ENCODE assay signal across 29 cellular contexts in the genomic region with DNA sequence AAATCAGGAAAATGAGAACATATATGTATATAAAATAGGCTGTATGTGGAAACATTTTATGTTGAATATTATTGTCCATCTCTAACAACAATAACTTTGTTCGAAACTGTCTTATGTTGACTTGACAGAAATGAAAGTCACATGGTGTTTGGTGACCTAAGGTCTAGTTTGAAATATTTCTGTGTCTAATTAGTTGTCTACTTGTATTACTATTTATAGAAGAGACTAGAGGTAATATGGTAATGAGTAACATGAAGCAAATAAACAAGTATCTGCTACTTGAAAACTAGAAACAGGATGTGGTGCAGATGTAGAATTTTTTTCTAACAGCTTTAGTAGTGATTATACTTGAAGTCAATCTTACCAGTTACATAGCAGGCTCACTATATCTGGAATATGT. TPM values are rescaled to one million over a fixed set of nuclear protein-coding genes. Genes with fewer than 3 reads are reported as not detected.
DNase-seq lines count a peak whose midpoint lies in the region; ATAC-seq and TF ChIP-seq lines count a peak whose summit lies in the region.
"Had no signal": no experiment of that assay in that cellular context is flagged by ENCODE, and none has a peak within 500 bp of the region (broad histone marks: within the 10 kb centered on the region; RNA-seq: fewer than 3 reads in every experiment).

No MANE protein-coding gene starts in this region.

- TF ChIP-seq CTCF in gastrocnemius medialis (IDR thresholded peaks at IDR 0.05 in 4 of 5, conservative IDR thresholded peaks at IDR 0.05 in 1 of 5): no peak

- H3K9me3 ChIP-seq in gastrocnemius medialis: no peaks in the 10 kb centered on the region
- H3K9me3 ChIP-seq: breast epithelium, colonic mucosa, Peyer's patch, SJCRH30, spleen had no signal

- H3K4me3 ChIP-seq in Jurkat, Clone E6-1 (ENCODE audit: low read length): no peak overlapping the region
- no peak overlapping the region for H3K4me3 ChIP-seq in gastrocnemius medialis
- H3K4me3 ChIP-seq: breast epithelium, colonic mucosa, Peyer's patch, SJCRH30, spleen had no signal

- H3K36me3 ChIP-seq in gastrocnemius medialis: no peaks in the 10 kb centered on the region
- H3K36me3 ChIP-seq: breast epithelium, colonic mucosa, Peyer's patch, spleen had no signal

- peak overlapping the region; percentile 9 to 39 (median 22) for H3K27ac ChIP-seq in gastrocnemius medialis
- H3K27ac ChIP-seq: 22Rv1, breast epithelium, colonic mucosa, Peyer's patch, SJCRH30, spleen had no signal

- in situ Hi-C loops in gastrocnemius medialis (cut with MboI; ENCODE audit: low sequenced_read_pairs in 4 of 4): no loop called here

- H3K27me3 ChIP-seq in gastrocnemius medialis: no peaks in the 10 kb centered on the region
- H3K27me3 ChIP-seq: breast epithelium, colonic mucosa, Peyer's patch, SJCRH30 had no signal

- peaks cover 63 to 66% of the 10 kb centered on the region in 2 donors for H3K4me1 ChIP-seq in gastrocnemius medialis

- ATAC-seq in GM19043 (IDR thresholded peaks at IDR 0.05; ENCODE audit: low read depth, unreplicated experiment): peak; percentile 29
- ATAC-seq in gastrocnemius medialis: no peak
- ATAC-seq in GM18858 (IDR thresholded peaks at IDR 0.05; ENCODE audit: unreplicated experiment): no peak
- ATAC-seq in esophagus mucosa: no peak
- ATAC-seq: effector memory CD8-positive, alpha-beta T cell; stimulated activated naive CD8-positive, alpha-beta T cell treated with anti-CD3 and anti-CD28 coated beads, Interleukin-15, Interleukin-2, amounts not matched to agents 100 U/mL and 50 U/mL, for 24 hours had no signal

- peak; percentile 10 for DNase-seq in DMS53 (lab: John Stamatoyannopoulos, UW)
- no peak for DNase-seq in DMS53 treated with DMSO at 0.1 percent for 48 hours (lab: John Stamatoyannopoulos, UW; ENCODE audit: unreplicated experiment)
- DNase-seq in Jurkat, Clone E6-1 (ENCODE audit: low read depth, low spot score): peak; percentile 41
- no peak for DNase-seq in gastrocnemius medialis
- DNase-seq in activated T-cell treated with anti-CD3 and anti-CD28 coated beads, Interleukin-2, amount 50 U/mL, for 48 hours: no peak
- DNase-seq: activated CD8-positive, alpha-beta memory T cell treated with anti-CD3 and anti-CD28 coated beads for 24 hours; activated naive CD4-positive, alpha-beta T cell; activated T-cell treated with anti-CD3 and anti-CD28 coated beads, Interleukin-2, amount 50 U/mL, for 24 hours; colonic mucosa; effector memory CD8-positive, alpha-beta T cell; Kasumi-1; mesendoderm; NCI-H1105; NCI-H2029 treated with DMSO at 0.1 percent for 48 hours; NCI-H446 treated with DMSO at 0.1 percent for 48 hours; Peyer's patch; retina; SJCRH30; spleen; stimulated activated CD4-positive, alpha-beta T cell treated with anti-CD3 and anti-CD28 coated beads, Interleukin-4, amount 100 ng/mL, for 4 hours; stimulated activated naive CD8-positive, alpha-beta T cell treated with anti-CD3 and anti-CD28 coated beads, Interleukin-15, Interleukin-2, amounts not matched to agents 100 U/mL and 50 U/mL, for 24 hours had no signal

- TF ChIP-seq POLR2A in gastrocnemius medialis (IDR thresholded peaks at IDR 0.05): no peak

- intact Hi-C loops in gastrocnemius medialis (cut with DNase I; ENCODE audit: low total_unique reads): no loop called here

RNA-seq across cellular contexts. Expression of a gene that starts 3.9 kb away (rescaled TPM):
- polyA plus RNA-seq in Jurkat, Clone E6-1 (2012; ENCODE audit: insufficient read depth, insufficient read length): 27.1 TPM
- total RNA-seq in gastrocnemius medialis (10 to 100 TPM; 10.3 to 33.3 (median 23.5) TPM), esophagus mucosa (18.4 TPM)

RNA-seq across cellular contexts. Expression of a gene that starts 25.7 kb away (rescaled TPM):
- not detected for polyA plus RNA-seq in Jurkat, Clone E6-1 (2012; ENCODE audit: insufficient read depth, insufficient read length)
- not detected for total RNA-seq in gastrocnemius medialis
- not detected for total RNA-seq in esophagus mucosa
- total RNA-seq: breast epithelium, Daoy, fibroblast of lung, Peyer's patch, SJCRH30, spleen had no signal
- polyA plus RNA-seq: fibroblast of lung, spleen, thymus had no signal

Comparison
In these comparisons a context has a peak if more than half of its experiments do, and no peak if none do; other contexts are left out.
1. DNase-seq: peak in DMS53 (single experiment) and Jurkat, Clone E6-1 (single experiment); none in DMS53 treated with DMSO at 0.1 percent for 48 hours (single experiment), gastrocnemius medialis (0 of 2) and activated T-cell treated with anti-CD3 and anti-CD28 coated beads, Interleukin-2, amount 50 U/mL, for 48 hours (0 of 2).